ENCODE assay signal across 20 cellular contexts in the genomic region with DNA sequence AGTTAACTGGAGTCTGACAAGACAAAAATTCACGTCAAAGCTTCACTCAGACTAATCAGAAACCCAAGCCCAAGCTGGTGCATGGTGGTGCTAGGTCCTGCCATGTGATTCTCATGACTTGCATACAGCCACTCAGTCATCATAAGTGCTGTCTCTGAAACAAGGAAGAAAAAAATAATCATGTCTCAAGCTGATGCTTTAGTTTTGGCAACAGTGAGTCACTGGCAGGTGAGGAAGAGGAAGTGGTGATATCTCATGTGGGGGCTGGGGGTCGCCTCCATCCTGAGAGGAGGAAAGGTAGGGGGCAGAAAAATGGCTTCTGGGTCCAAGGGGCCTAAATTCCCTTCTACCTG.
DNase-seq lines count a peak whose midpoint lies in the region; ATAC-seq and TF ChIP-seq lines count a peak whose summit lies in the region.
"Had no signal": no experiment of that assay in that cellular context is flagged by ENCODE, and none has a peak within 500 bp of the region (broad histone marks: within the 10 kb centered on the region; RNA-seq: fewer than 3 reads in every experiment).

No MANE protein-coding gene starts in this region.

- no peaks in the 10 kb centered on the region for H3K36me3 Mint-ChIP-seq in activated T-cell treated with anti-CD3 and anti-CD28 coated beads, Interleukin-2, amount 50 U/mL, for 24 hours (ENCODE audit: low read depth)
- no peaks in the 10 kb centered on the region for H3K36me3 Mint-ChIP-seq in activated naive CD8-positive, alpha-beta T cell treated with anti-CD3 and anti-CD28 coated beads for 36 hours
- H3K36me3 Mint-ChIP-seq in stimulated activated effector memory CD8-positive, alpha-beta T cell treated with anti-CD3 and anti-CD28 coated beads, Interleukin-12 subunit alpha, Interleukin-12 subunit beta, amount 100 ng/mL, for 72 hours = no peaks in the 10 kb centered on the region
- H3K36me3 Mint-ChIP-seq: neural progenitor cell had no signal

- BruUV-seq in A673 (replicated peaks; lab: Mats Ljungman, UMichigan) = no TSS peak

- no peaks in the 10 kb centered on the region for H3K27me3 ChIP-seq in A673 (replicated peaks; ENCODE audit: insufficient read depth, low read depth, low read length, poor library complexity)
- H3K27me3 ChIP-seq: neural progenitor cell, right atrium auricular region had no signal

- no peak overlapping the region for H3K4me3 Mint-ChIP-seq in activated T-cell treated with anti-CD3 and anti-CD28 coated beads, Interleukin-2, amount 50 U/mL, for 24 hours
- no peak overlapping the region for H3K4me3 Mint-ChIP-seq in activated naive CD8-positive, alpha-beta T cell treated with anti-CD3 and anti-CD28 coated beads for 36 hours
- H3K4me3 Mint-ChIP-seq in stimulated activated effector memory CD8-positive, alpha-beta T cell treated with anti-CD3 and anti-CD28 coated beads, Interleukin-12 subunit alpha, Interleukin-12 subunit beta, amount 100 ng/mL, for 72 hours = no peak overlapping the region
- H3K4me3 Mint-ChIP-seq: activated T-cell treated with anti-CD3 and anti-CD28 coated beads, Interleukin-2, amount 50 U/mL, for 4 hours; neural progenitor cell had no signal

- no peak for DNase-seq in activated T-cell treated with anti-CD3 and anti-CD28 coated beads, Interleukin-2, amount 50 U/mL, for 24 hours
- DNase-seq in activated T-cell treated with anti-CD3 and anti-CD28 coated beads for 4 hours = no peak
- DNase-seq in activated naive CD8-positive, alpha-beta T cell treated with anti-CD3 and anti-CD28 coated beads for 36 hours = peak; percentile 1
- no peak for DNase-seq in stimulated activated effector memory CD8-positive, alpha-beta T cell treated with anti-CD3 and anti-CD28 coated beads, Interleukin-12 subunit alpha, Interleukin-12 subunit beta, amount 100 ng/mL, for 72 hours (ENCODE audit: low spot score in 2 of 2)
- no peak for DNase-seq in stimulated activated CD4-positive, alpha-beta T cell treated with anti-CD3 and anti-CD28 coated beads, Interleukin-12 subunit alpha, Interleukin-12 subunit beta, amount 100 ng/mL, for 4 hours
- DNase-seq in A673 (ENCODE audit: low spot score) = no peak
- DNase-seq in NOMO-1 treated with dmso at 0.1 percent for 144 hours (lab: John Stamatoyannopoulos, UW; ENCODE audit: unreplicated experiment) = no peak
- DNase-seq: activated CD4-positive, alpha-beta T cell treated with anti-CD3 and anti-CD28 coated beads for 1 hour; activated T-cell treated with anti-CD3 and anti-CD28 coated beads, Interleukin-2, amount 50 U/mL, for 4 hours; amygdala; Caco-2; foreskin fibroblast; NCI-H2171 treated with DMSO at 0.1 percent for 48 hours; Right ventricle myocardium superior; stimulated activated CD8-positive, alpha-beta memory T cell treated with anti-CD3 and anti-CD28 coated beads, Interleukin-4, amount 100 ng/mL, for 48 hours; T-helper 2 cell; trophoblast cell had no signal

- H3K27me3 Mint-ChIP-seq in activated T-cell treated with anti-CD3 and anti-CD28 coated beads, Interleukin-2, amount 50 U/mL, for 24 hours = no peaks in the 10 kb centered on the region
- H3K27me3 Mint-ChIP-seq in activated naive CD8-positive, alpha-beta T cell treated with anti-CD3 and anti-CD28 coated beads for 36 hours = peaks cover 12% of the 10 kb centered on the region

- peaks cover 23% of the 10 kb centered on the region for H3K4me1 Mint-ChIP-seq in activated T-cell treated with anti-CD3 and anti-CD28 coated beads, Interleukin-2, amount 50 U/mL, for 24 hours (ENCODE audit: low read depth)
- peaks cover 12% of the 10 kb centered on the region for H3K4me1 Mint-ChIP-seq in activated naive CD8-positive, alpha-beta T cell treated with anti-CD3 and anti-CD28 coated beads for 36 hours
- H3K4me1 Mint-ChIP-seq in stimulated activated effector memory CD8-positive, alpha-beta T cell treated with anti-CD3 and anti-CD28 coated beads, Interleukin-12 subunit alpha, Interleukin-12 subunit beta, amount 100 ng/mL, for 72 hours = peaks cover 19% of the 10 kb centered on the region

- H3K9me3 Mint-ChIP-seq in activated T-cell treated with anti-CD3 and anti-CD28 coated beads, Interleukin-2, amount 50 U/mL, for 24 hours = no peaks in the 10 kb centered on the region
- H3K9me3 Mint-ChIP-seq in activated naive CD8-positive, alpha-beta T cell treated with anti-CD3 and anti-CD28 coated beads for 36 hours = no peaks in the 10 kb centered on the region
- H3K9me3 Mint-ChIP-seq in stimulated activated effector memory CD8-positive, alpha-beta T cell treated with anti-CD3 and anti-CD28 coated beads, Interleukin-12 subunit alpha, Interleukin-12 subunit beta, amount 100 ng/mL, for 72 hours = no peaks in the 10 kb centered on the region
- H3K9me3 Mint-ChIP-seq: activated T-cell treated with anti-CD3 and anti-CD28 coated beads, Interleukin-2, amount 50 U/mL, for 4 hours; neural progenitor cell had no signal

- H3K36me3 ChIP-seq in A673 (ENCODE audit: insufficient read depth, low read length, poor library complexity, severe bottlenecking) = no peaks in the 10 kb centered on the region
- H3K36me3 ChIP-seq: neural progenitor cell, right atrium auricular region had no signal

- intact Hi-C loops in A673 (cut with micrococcal nuclease; ENCODE audit: unreplicated experiment) = no loop called here

- no peak for TF ChIP-seq CTCF in A673 (conservative IDR thresholded peaks at IDR 0.05; ENCODE audit: low read depth, low read length)

- no peak overlapping the region for H3K27ac ChIP-seq in A673 (ENCODE audit: low read depth, low read length, poor library complexity, severe bottlenecking)
- H3K27ac ChIP-seq: neural progenitor cell, right atrium auricular region had no signal

- CTCF ChIA-PET in A673 (lab: Charles Lee) = no interaction called here

- no peaks in the 10 kb centered on the region for H3K4me1 ChIP-seq in A673 (ENCODE audit: insufficient read depth, low read length, poor library complexity, severe bottlenecking)
- H3K4me1 ChIP-seq: Caco-2, right atrium auricular region had no signal

- ATAC-seq in HG02870 (IDR thresholded peaks at IDR 0.05; ENCODE audit: unreplicated experiment) = peak; percentile 37
- ATAC-seq in stimulated activated effector memory CD8-positive, alpha-beta T cell treated with anti-CD3 and anti-CD28 coated beads, Interleukin-12 subunit alpha, Interleukin-12 subunit beta, amount 100 ng/mL, for 72 hours = peak; percentile 52

- H3K27ac Mint-ChIP-seq in activated T-cell treated with anti-CD3 and anti-CD28 coated beads, Interleukin-2, amount 50 U/mL, for 24 hours = peak overlapping the region; percentile 37
- peak overlapping the region; percentile 22 for H3K27ac Mint-ChIP-seq in activated naive CD8-positive, alpha-beta T cell treated with anti-CD3 and anti-CD28 coated beads for 36 hours
- no peak overlapping the region for H3K27ac Mint-ChIP-seq in stimulated activated effector memory CD8-positive, alpha-beta T cell treated with anti-CD3 and anti-CD28 coated beads, Interleukin-12 subunit alpha, Interleukin-12 subunit beta, amount 100 ng/mL, for 72 hours
- H3K27ac Mint-ChIP-seq: neural progenitor cell had no signal

- no peaks in the 10 kb centered on the region for H3K9me3 ChIP-seq in A673 (ENCODE audit: low read depth, low read length, poor library complexity, severe bottlenecking)
- H3K9me3 ChIP-seq: Caco-2, right atrium auricular region had no signal

- POLR2A ChIA-PET in A673 (lab: Charles Lee; ENCODE audit: low non-redundant PET) = no interaction called here

- no peak overlapping the region for H3K4me3 ChIP-seq in A673 (ENCODE audit: low read depth, low read length, poor library complexity, severe bottlenecking)
- H3K4me3 ChIP-seq: neural progenitor cell, right atrium auricular region had no signal
